ENCODE assay signal across 2 cellular contexts in the genomic region with DNA sequence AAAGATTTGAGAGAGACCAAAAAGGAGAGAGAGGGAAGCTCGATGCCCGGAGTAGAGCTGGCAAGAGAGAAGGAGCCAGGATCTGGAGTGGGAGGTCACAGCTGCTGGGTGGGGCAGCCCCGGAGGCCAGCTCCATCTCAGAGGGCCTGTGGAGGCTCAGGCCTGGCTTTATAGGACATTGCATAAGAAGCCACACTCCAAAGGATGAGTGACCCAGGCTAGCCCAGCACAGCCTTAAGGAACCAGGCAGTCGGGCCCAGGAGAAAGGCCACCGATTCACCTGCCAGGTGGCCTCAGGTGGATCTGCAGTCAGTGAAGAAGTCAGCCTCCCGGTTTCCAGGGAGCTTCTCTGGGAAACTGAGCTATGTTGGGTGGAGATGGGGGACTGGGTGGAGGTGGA.
TF ChIP-seq lines count a peak whose summit lies in the region.

No MANE protein-coding gene starts in this region.

TF ChIP-seq in IMR-90, 13 proteins besides CTCF, POLR2A, EP300 and RAD21:
- TF ChIP-seq MAFK (IDR thresholded peaks at IDR 0.05; ENCODE audit: low read depth, low read length) (no peak), SMC3 (IDR thresholded peaks at IDR 0.05; ENCODE audit: low read depth, low read length) (no peak), RCOR1 (IDR thresholded peaks at IDR 0.05; ENCODE audit: insufficient replicate concordance, low read length) (no peak), FOS (IDR thresholded peaks at IDR 0.05; ENCODE audit: low read depth, low read length) (no peak), USF2 (IDR thresholded peaks at IDR 0.05; ENCODE audit: low read depth, low read length) (no peak), NFE2L2 (IDR thresholded peaks at IDR 0.05; ENCODE audit: low read depth, low read length) (no peak), BHLHE40 (IDR thresholded peaks at IDR 0.05; ENCODE audit: low read depth, low read length) (no peak), CHD1 (IDR thresholded peaks at IDR 0.05; ENCODE audit: low read depth, low read length) (no peak), CEBPB (IDR thresholded peaks at IDR 0.05; ENCODE audit: low read depth, low read length) (no peak)
TF ChIP-seq in IMR-90: peak in this region for 0.

TF ChIP-seq in H1, 55 proteins besides CTCF, POLR2A, EP300 and RAD21:
- no peak for TF ChIP-seq CEBPB (IDR thresholded peaks at IDR 0.05; ENCODE audit: low read depth, low read length)
- TF ChIP-seq ASH2L (IDR thresholded peaks at IDR 0.05; ENCODE audit: low read length): no peak
- TF ChIP-seq JUND (IDR thresholded peaks at IDR 0.05; ENCODE audit: low read length): no peak
- no peak for TF ChIP-seq ZNF274 (IDR thresholded peaks at IDR 0.05; ENCODE audit: borderline replicate concordance, extremely low read depth, low read length)
- TF ChIP-seq HDAC2 (IDR thresholded peaks at IDR 0.05; ENCODE audit: borderline replicate concordance in 1 of 2, low read depth in 2 of 2, low read length in 2 of 2): no peak
- no peak for TF ChIP-seq BRCA1 (IDR thresholded peaks at IDR 0.05; ENCODE audit: low read depth, low read length)
- TF ChIP-seq TBP (IDR thresholded peaks at IDR 0.05; ENCODE audit: low read depth, low read length): no peak
- TF ChIP-seq SP2 (IDR thresholded peaks at IDR 0.05; ENCODE audit: low read length): no peak
- TF ChIP-seq NRF1 (IDR thresholded peaks at IDR 0.05; ENCODE audit: low read depth, low read length): no peak
- TF ChIP-seq SIRT6 (IDR thresholded peaks at IDR 0.05; ENCODE audit: low read length): no peak
- no peak for TF ChIP-seq BCL11A (IDR thresholded peaks at IDR 0.05; ENCODE audit: low read depth in 2 of 2, low read length in 2 of 2)
- TF ChIP-seq KDM4A (IDR thresholded peaks at IDR 0.05; ENCODE audit: low read depth, low read length, severe bottlenecking): no peak
- no peak for TF ChIP-seq RBBP5 (IDR thresholded peaks at IDR 0.05; ENCODE audit: borderline replicate concordance, low read depth, low read length)
- no peak for TF ChIP-seq PHF8 (conservative IDR thresholded peaks at IDR 0.05; ENCODE audit: low read depth, low read length)
- TF ChIP-seq JUN (IDR thresholded peaks at IDR 0.05; ENCODE audit: low read depth, low read length): no peak
- TF ChIP-seq BACH1 (IDR thresholded peaks at IDR 0.05; ENCODE audit: low read length): no peak
- no peak for TF ChIP-seq CTBP2 (IDR thresholded peaks at IDR 0.05; ENCODE audit: borderline replicate concordance, insufficient read depth, insufficient read length, low read length)
